In genomic region chr10:121736315-121737002, GRCh38 we compare ENCODE assay signal across 3 cellular contexts.
TF ChIP-seq lines count a peak whose summit lies in the region.

No MANE protein-coding gene starts in this region.

TF ChIP-seq in HCT116, 20 proteins besides CTCF, POLR2A, EP300 and RAD21:
- TF ChIP-seq EZH2phosphoT487 (IDR thresholded peaks at IDR 0.05; ENCODE audit: borderline replicate concordance) (no peak), ZBTB33 (IDR thresholded peaks at IDR 0.05; ENCODE audit: extremely low read depth, insufficient replicate concordance, low read length) (no peak), FOSL1 (IDR thresholded peaks at IDR 0.05; ENCODE audit: low read depth) (no peak), ATF3 (IDR thresholded peaks at IDR 0.05) (no peak), TCF7L2 (IDR thresholded peaks at IDR 0.05; ENCODE audit: borderline replicate concordance, extremely low read depth, insufficient read depth, insufficient read length) (no peak), CBX3 (IDR thresholded peaks at IDR 0.05; ENCODE audit: low read depth) (no peak)

TF ChIP-seq in SK-N-SH, 30 proteins besides CTCF, POLR2A, EP300 and RAD21:
- TF ChIP-seq ZBTB33 (IDR thresholded peaks at IDR 0.05; ENCODE audit: borderline replicate concordance, low read depth), result no peak
- TF ChIP-seq EZH2phosphoT487 (IDR thresholded peaks at IDR 0.05; ENCODE audit: borderline replicate concordance, low read depth), result no peak
- TF ChIP-seq JUND (IDR thresholded peaks at IDR 0.05), result no peak
- TF ChIP-seq YY1 (IDR thresholded peaks at IDR 0.05; ENCODE audit: low read depth), result no peak
- TF ChIP-seq PBX3 (IDR thresholded peaks at IDR 0.05), result no peak
- TF ChIP-seq GABPA (IDR thresholded peaks at IDR 0.05; ENCODE audit: low read depth), result no peak
- TF ChIP-seq USF2 (IDR thresholded peaks at IDR 0.05; ENCODE audit: borderline replicate concordance, low read depth, low read length), result no peak
- no peak for TF ChIP-seq USF1 (IDR thresholded peaks at IDR 0.05; ENCODE audit: borderline replicate concordance, low read depth)
- peak; percentile 93 for TF ChIP-seq RCOR1 (IDR thresholded peaks at IDR 0.05; ENCODE audit: low read length)
- peak; percentile 98 for TF ChIP-seq GATA2 (CRISPR knock-in tag; IDR thresholded peaks at IDR 0.05)
- TF ChIP-seq FOXJ3 (CRISPR knock-in tag; IDR thresholded peaks at IDR 0.05), result peak; percentile 30; the same call in 1 of the 2 replicates
- peak; percentile 34; the same call in 1 of the 2 replicates for TF ChIP-seq POLR2AphosphoS5 (IDR thresholded peaks at IDR 0.05; ENCODE audit: low read depth, low read length)
- TF ChIP-seq ELF1 (IDR thresholded peaks at IDR 0.05), result no peak
- peak; percentile 70 for TF ChIP-seq CHD2 (IDR thresholded peaks at IDR 0.05; ENCODE audit: low read length, partially characterized antibody)
- TF ChIP-seq MEF2A (IDR thresholded peaks at IDR 0.05; ENCODE audit: borderline replicate concordance, low read depth), result no peak
- TF ChIP-seq FOXM1 (IDR thresholded peaks at IDR 0.05; ENCODE audit: low read depth), result no peak
- TF ChIP-seq REST (IDR thresholded peaks at IDR 0.05; ENCODE audit: low read depth, low read length), result no peak
- peak; percentile 57; the same call in 1 of the 2 replicates for TF ChIP-seq MXI1 (IDR thresholded peaks at IDR 0.05; ENCODE audit: low read depth, low read length)
- no peak for TF ChIP-seq TEAD4 (IDR thresholded peaks at IDR 0.05; ENCODE audit: borderline replicate concordance, insufficient read depth)
- TF ChIP-seq NFIC (IDR thresholded peaks at IDR 0.05; ENCODE audit: borderline replicate concordance), result no peak
- TF ChIP-seq RFX5 (IDR thresholded peaks at IDR 0.05; ENCODE audit: low read length), result no peak
- TF ChIP-seq TCF12 (IDR thresholded peaks at IDR 0.05), result peak; percentile 43; the same call in 1 of the 2 replicates
TF ChIP-seq in SK-N-SH: peak in this region for 7.

TF ChIP-seq in K562, 482 proteins besides CTCF, POLR2A, EP300 and RAD21:
- TF ChIP-seq CHD1 (IDR thresholded peaks at IDR 0.05; ENCODE audit: low read length) (no peak), RBM17 (IDR thresholded peaks at IDR 0.05; ENCODE audit: borderline replicate concordance, low read depth, low read length) (no peak), TAL1 (IDR thresholded peaks at IDR 0.05) (peak; percentile 30; the same call in 1 of the 2 replicates), CREB3 (tag; conservative IDR thresholded peaks at IDR 0.05; ENCODE audit: low read depth) (no peak), ZNF324 (CRISPR knock-in tag; IDR thresholded peaks at IDR 0.05) (no peak), TEAD4 (IDR thresholded peaks at IDR 0.05; ENCODE audit: low read length) (peak; percentile 64), TEAD4 (CRISPR knock-in tag; IDR thresholded peaks at IDR 0.05; ENCODE audit: borderline replicate concordance) (no peak), HDAC2 (IDR thresholded peaks at IDR 0.05) (no peak), YY1 (IDR thresholded peaks at IDR 0.05; ENCODE audit: borderline replicate concordance in 1 of 3, control insufficient read depth in 1 of 3, extremely low read depth in 1 of 3, insufficient read depth in 3 of 3, insufficient read length in 1 of 3, insufficient replicate concordance in 2 of 3, low read depth in 1 of 3, low read length in 2 of 3) (no peak), NR2F6 (CRISPR knock-in tag; IDR thresholded peaks at IDR 0.05) (no peak), RCOR1 (IDR thresholded peaks at IDR 0.05; ENCODE audit: borderline replicate concordance in 1 of 2, low read depth in 2 of 2, low read length in 2 of 2) (peak in 1 of 2 experiments; percentile 34; a peak in 1 of 4 replicates), AFF4 (CRISPR knock-in tag; IDR thresholded peaks at IDR 0.05) (no peak), PBX2 (CRISPR knock-in tag; IDR thresholded peaks at IDR 0.05; ENCODE audit: low read depth) (no peak), PBX2 (tag; conservative IDR thresholded peaks at IDR 0.05; ENCODE audit: low read depth) (peak; percentile 53), CBFA2T3 (IDR thresholded peaks at IDR 0.05) (peak; percentile 50), HDGF (IDR thresholded peaks at IDR 0.05) (no peak), SREBF2 (CRISPR knock-in tag; IDR thresholded peaks at IDR 0.05) (no peak), ZBTB33 (CRISPR knock-in tag; IDR thresholded peaks at IDR 0.05) (no peak), USF2 (CRISPR knock-in tag; IDR thresholded peaks at IDR 0.05) (no peak), ATF2 (CRISPR knock-in tag; IDR thresholded peaks at IDR 0.05) (no peak), ARID1B (IDR thresholded peaks at IDR 0.05) (peak; percentile 32; the same call in 1 of the 2 replicates), HES1 (IDR thresholded peaks at IDR 0.05; ENCODE audit: low read depth) (peak; percentile 78), ZNF766 (CRISPR knock-in tag; conservative IDR thresholded peaks at IDR 0.05) (no peak), POU5F1 (IDR thresholded peaks at IDR 0.05; ENCODE audit: borderline replicate concordance, low read depth, low read length, partially characterized antibody) (no peak), MEIS2 (IDR thresholded peaks at IDR 0.05; ENCODE audit: partially characterized antibody) (peak; percentile 88), CREB5 (CRISPR knock-in tag; IDR thresholded peaks at IDR 0.05) (no peak), CBFA2T2 (conservative IDR thresholded peaks at IDR 0.05) (0 out of 2 replicates have a peak, but pooled peaks have one; percentile 8)
TF ChIP-seq in K562: peak in this region for 9.
